ENCODE assay signal across 8 cellular contexts in the genomic region with DNA sequence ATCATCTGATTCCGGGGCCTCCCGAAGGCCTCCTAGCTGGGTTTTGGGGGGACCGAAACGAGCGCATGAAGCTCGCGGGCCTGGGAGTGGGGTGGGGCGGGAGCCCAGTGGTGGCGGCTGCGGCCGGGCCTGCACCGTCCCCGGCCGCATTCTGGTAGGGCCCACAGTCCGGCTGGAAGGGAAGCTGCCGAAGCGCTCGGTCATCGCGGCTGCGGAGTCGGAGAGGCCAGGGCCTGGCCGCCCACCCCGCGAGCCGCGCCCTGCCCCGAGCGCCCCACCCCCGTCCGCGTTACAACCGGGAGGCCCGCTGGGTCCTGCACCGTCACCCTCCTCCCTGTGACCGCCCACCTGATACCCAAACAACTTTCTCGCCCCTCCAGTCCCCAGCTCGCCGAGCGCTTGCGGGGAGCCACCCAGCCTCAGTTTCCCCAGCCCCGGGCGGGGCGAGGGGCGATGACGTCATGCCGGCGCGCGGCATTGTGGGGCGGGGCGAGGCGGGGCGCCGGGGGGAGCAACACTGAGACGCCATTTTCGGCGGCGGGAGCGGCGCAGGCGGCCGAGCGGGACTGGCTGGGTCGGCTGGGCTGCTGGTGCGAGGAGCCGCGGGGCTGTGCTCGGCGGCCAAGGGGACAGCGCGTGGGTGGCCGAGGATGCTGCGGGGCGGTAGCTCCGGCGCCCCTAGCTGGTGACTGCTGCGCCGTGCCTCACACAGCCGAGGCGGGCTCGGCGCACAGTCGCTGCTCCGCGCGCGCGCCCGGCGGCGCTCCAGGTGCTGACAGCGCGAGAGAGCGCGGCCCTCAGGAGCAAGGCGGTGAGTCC. TPM values are rescaled to one million over a fixed set of nuclear protein-coding genes. Genes with fewer than 3 reads are reported as not detected.
DNase-seq lines count a peak whose midpoint lies in the region; ATAC-seq and TF ChIP-seq lines count a peak whose summit lies in the region.

A gene (plus strand): TSS at position 528 of the 819 bp plus-strand sequence. CDS start 25,354 bp downstream, outside the sequence.

- peaks cover 21% of the 10 kb centered on the region for H3K36me3 Mint-ChIP-seq in activated T-cell treated with anti-CD3 and anti-CD28 coated beads, Interleukin-2, amount 50 U/mL, for 24 hours (ENCODE audit: low read depth)

- H3K27me3 ChIP-seq in OCI-LY3 (ENCODE audit: low read depth, low read length) (no peaks in the 10 kb centered on the region), esophagus (ENCODE audit: control insufficient read depth in 1 of 2, insufficient read depth in 2 of 2, low read length in 2 of 2) (no peaks in the 10 kb centered on the region), muscle layer of colon (ENCODE audit: control insufficient read depth in 1 of 2, insufficient read depth in 2 of 2, low read length in 2 of 2) (no peaks in the 10 kb centered on the region)

- WGBS in esophagus, 2 donors, result 0% methylated on average over 59 to 96 of the region's 97 CpGs

- peak within 1 kb of the TSS; percentile 93 for H3K4me2 ChIP-seq in OCI-LY3 (ENCODE audit: low read length)

- H3K9ac ChIP-seq in OCI-LY3 (ENCODE audit: low read length) (peak within 1 kb of the TSS; percentile 88), muscle layer of colon (ENCODE audit: low read length) (peak within 1 kb of the TSS; percentile 94)

- DNase-seq in Ammon's horn (ENCODE audit: low spot score), result peak; percentile 83
- DNase-seq in activated T-cell treated with anti-CD3 and anti-CD28 coated beads, Interleukin-2, amount 50 U/mL, for 24 hours, result peak; percentile 94
- peak; percentile 67 to 80 for DNase-seq in stimulated activated CD8-positive, alpha-beta memory T cell treated with anti-CD3 and anti-CD28 coated beads, Interleukin-7, amount 100 ng/mL, for 1 hour (ENCODE audit: low read depth in 2 of 2)

- H3K27ac Mint-ChIP-seq in activated T-cell treated with anti-CD3 and anti-CD28 coated beads, Interleukin-2, amount 50 U/mL, for 24 hours, result peak within 1 kb of the TSS; percentile 89

- H3K4me1 ChIP-seq in OCI-LY3 (ENCODE audit: low read length), result peaks cover 35% of the 10 kb centered on the region
- peaks cover 0 to 17% of the 10 kb centered on the region in 2 donors for H3K4me1 ChIP-seq in esophagus (ENCODE audit: control insufficient read depth in 2 of 2, insufficient read depth in 2 of 2, low read length in 1 of 2)
- H3K4me1 ChIP-seq in muscle layer of colon (ENCODE audit: insufficient read depth, low read length), result peaks cover 39% of the 10 kb centered on the region

- H3K4me3 ChIP-seq in OCI-LY3 (ENCODE audit: low read length), result peak within 1 kb of the TSS; percentile 79
- peak within 1 kb of the TSS; percentile 89 to 99 for H3K4me3 ChIP-seq in esophagus (ENCODE audit: low read depth in 1 of 2, low read length in 2 of 2)
- peak within 1 kb of the TSS; percentile 49 to 81 for H3K4me3 ChIP-seq in muscle layer of colon (ENCODE audit: low read depth in 1 of 2, low read length in 2 of 2)

- peak within 1 kb of the TSS; percentile 49 for H2AFZ ChIP-seq in OCI-LY3 (ENCODE audit: low read depth, low read length)

- no peaks in the 10 kb centered on the region for H3K9me3 Mint-ChIP-seq in activated T-cell treated with anti-CD3 and anti-CD28 coated beads, Interleukin-2, amount 50 U/mL, for 24 hours

- H4K20me1 ChIP-seq in OCI-LY3 (ENCODE audit: insufficient read depth, low read length), result peaks cover 22% of the 10 kb centered on the region

- peak within 1 kb of the TSS; percentile 46 for H3K27ac ChIP-seq in OCI-LY3 (ENCODE audit: low read length)
- peak within 1 kb of the TSS; percentile 90 to 95 for H3K27ac ChIP-seq in esophagus (ENCODE audit: low read depth in 2 of 2, low read length in 1 of 2)
- peak within 1 kb of the TSS; percentile 100 for H3K27ac ChIP-seq in muscle layer of colon (ENCODE audit: low read depth, low read length)

- ATAC-seq in GM19023 (IDR thresholded peaks at IDR 0.05; ENCODE audit: unreplicated experiment), result peak; percentile 62
- ATAC-seq in HG03280 (IDR thresholded peaks at IDR 0.05; ENCODE audit: unreplicated experiment), result peak; percentile 64

- H3K9me3 ChIP-seq in OCI-LY3 (ENCODE audit: insufficient read depth, low read length), result no peaks in the 10 kb centered on the region
- H3K9me3 ChIP-seq in esophagus (ENCODE audit: control insufficient read depth in 2 of 2, insufficient read depth in 1 of 2, low read depth in 1 of 2, low read length in 1 of 2), result no peaks in the 10 kb centered on the region
- H3K9me3 ChIP-seq in muscle layer of colon (ENCODE audit: low read length), result no peaks in the 10 kb centered on the region

- TF ChIP-seq CTCF in OCI-LY3 (IDR thresholded peaks at IDR 0.05; ENCODE audit: low read depth, low read length), result no peak

- H3K27me3 Mint-ChIP-seq in activated T-cell treated with anti-CD3 and anti-CD28 coated beads, Interleukin-2, amount 50 U/mL, for 24 hours, result no peaks in the 10 kb centered on the region

- H3K36me3 ChIP-seq in OCI-LY3 (replicated peaks; ENCODE audit: low read depth, low read length) (no peaks in the 10 kb centered on the region), esophagus (ENCODE audit: control insufficient read depth in 2 of 2, insufficient read depth in 2 of 2, low read length in 1 of 2) (peaks cover 0 to 2% of the 10 kb centered on the region in 2 donors), muscle layer of colon (ENCODE audit: insufficient read depth, low read length) (peaks cover 5% of the 10 kb centered on the region)

- H3K79me2 ChIP-seq in OCI-LY3 (ENCODE audit: low read length), result peaks cover 45% of the 10 kb centered on the region

- peaks cover 49% of the 10 kb centered on the region for H3K4me1 Mint-ChIP-seq in activated T-cell treated with anti-CD3 and anti-CD28 coated beads, Interleukin-2, amount 50 U/mL, for 24 hours (ENCODE audit: low read depth)

- H3K4me3 Mint-ChIP-seq in activated T-cell treated with anti-CD3 and anti-CD28 coated beads, Interleukin-2, amount 50 U/mL, for 24 hours, result peak within 1 kb of the TSS; percentile 89

RNA-seq across cellular contexts. Expression of the gene that starts here (rescaled TPM):
- 100 to 1,000 TPM in 1 of 2 donors, 10 to 100 TPM in 1; 69.8 to 102 TPM for polyA plus RNA-seq in esophagus

Comparison
In these comparisons a context has a peak if more than half of its experiments do, and no peak if none do; other contexts are left out.
1. Peak in every context shown above with its lines: DNase-seq, ATAC-seq, H3K4me3 ChIP-seq and H3K27ac ChIP-seq.
2. H3K27ac ChIP-seq: peak in every context shown above with its lines; median percentile 100 in muscle layer of colon; 92 in esophagus; 46 in OCI-LY3.